Comparison of ENCODE assay signal across 20 cellular contexts in genomic region chr2:178426388-178426787, GRCh38.
"Had no signal": no experiment of that assay in that cellular context is flagged by ENCODE, and none has a peak within 500 bp of the region (broad histone marks: within the 10 kb centered on the region; RNA-seq: fewer than 3 reads in every experiment).

No MANE protein-coding gene starts in this region.

- H3K4me3 Mint-ChIP-seq: activated CD8-positive, alpha-beta T cell treated with anti-CD3 and anti-CD28 coated beads, Interleukin-2, amount 10 ng/mL, durations not matched to agents 7 days and 5 days; activated naive CD8-positive, alpha-beta T cell treated with anti-CD3 and anti-CD28 coated beads, Interleukin-2, amount 10 ng/mL, durations not matched to agents 7 days and 5 days; immature natural killer cell; naive B cell; neural progenitor cell; T-helper 17 cell had no signal

- DNase-seq: activated CD4-positive, alpha-beta T cell treated with anti-CD3 and anti-CD28 coated beads for 4 hours; activated CD8-positive, alpha-beta memory T cell treated with anti-CD3 and anti-CD28 coated beads, Interleukin-2, amount 50 U/mL, for 4 hours; activated CD8-positive, alpha-beta T cell treated with anti-CD3 and anti-CD28 coated beads, Interleukin-2, amount 10 ng/mL, durations not matched to agents 7 days and 5 days; activated gamma-delta T cell treated with Interleukin-2 at 50 U/mL for 16 hours; activated naive CD8-positive, alpha-beta T cell treated with anti-CD3 and anti-CD28 coated beads, Interleukin-2, amount 10 ng/mL, durations not matched to agents 7 days and 5 days; anterior cingulate cortex; heart left ventricle; immature natural killer cell; left colon; lower lobe of right lung; midbrain; naive B cell; sigmoid colon; stimulated activated CD4-positive, alpha-beta T cell treated with anti-CD3 and anti-CD28 coated beads, Interleukin-1b, Interleukin-23, amount 100 ng/mL, for 48 hours; stomach; T-helper 17 cell; testis; upper lobe of left lung had no signal

- ATAC-seq: activated CD8-positive, alpha-beta T cell treated with anti-CD3 and anti-CD28 coated beads, Interleukin-2, amount 10 ng/mL, durations not matched to agents 7 days and 5 days; heart left ventricle; left colon; lower lobe of right lung; T-helper 17 cell had no signal

- H3K4me3 ChIP-seq: esophagus muscularis mucosa, heart left ventricle, lower lobe of right lung, neural progenitor cell, sigmoid colon, stomach, testis, upper lobe of left lung had no signal

- H3K27me3 Mint-ChIP-seq: activated naive CD8-positive, alpha-beta T cell treated with anti-CD3 and anti-CD28 coated beads, Interleukin-2, amount 10 ng/mL, durations not matched to agents 7 days and 5 days; naive B cell; T-helper 17 cell had no signal

- H3K27ac Mint-ChIP-seq: activated CD8-positive, alpha-beta T cell treated with anti-CD3 and anti-CD28 coated beads, Interleukin-2, amount 10 ng/mL, durations not matched to agents 7 days and 5 days; immature natural killer cell; neural progenitor cell; T-helper 17 cell had no signal

- H3K4me1 Mint-ChIP-seq: immature natural killer cell, naive B cell, neural progenitor cell, T-helper 17 cell had no signal
